ENCODE assay signal across 1 cellular context in the genomic region with DNA sequence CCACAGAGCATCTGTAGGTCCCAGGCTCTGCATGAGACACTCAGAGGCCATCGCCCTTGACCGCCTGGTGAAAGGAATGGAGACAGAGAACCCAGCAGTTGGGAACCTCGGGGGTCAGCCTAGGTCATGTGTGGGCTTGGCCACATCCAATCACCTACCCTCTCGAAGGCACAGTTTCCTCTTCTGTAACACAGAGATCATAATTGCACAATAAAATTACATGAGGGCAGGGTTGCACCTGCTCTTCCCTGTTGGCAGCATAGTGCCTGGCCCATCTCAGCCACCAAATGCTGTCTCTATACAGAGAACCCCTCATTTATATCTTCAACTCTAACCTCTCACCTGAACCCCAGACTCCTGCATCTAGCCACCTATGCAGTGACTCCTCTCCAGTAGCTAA.
TF ChIP-seq lines count a peak whose summit lies in the region.

No MANE protein-coding gene starts in this region.

TF ChIP-seq in H1, 55 proteins besides CTCF, POLR2A, EP300 and RAD21:
- TF ChIP-seq TBP (IDR thresholded peaks at IDR 0.05; ENCODE audit: low read depth, low read length) (no peak), SP2 (IDR thresholded peaks at IDR 0.05; ENCODE audit: low read length) (no peak), BRCA1 (IDR thresholded peaks at IDR 0.05; ENCODE audit: low read depth, low read length) (no peak), NRF1 (IDR thresholded peaks at IDR 0.05; ENCODE audit: low read depth, low read length) (no peak), HDAC2 (IDR thresholded peaks at IDR 0.05; ENCODE audit: borderline replicate concordance in 1 of 2, low read depth in 2 of 2, low read length in 2 of 2) (no peak), GABPA (IDR thresholded peaks at IDR 0.05; ENCODE audit: borderline replicate concordance, insufficient read depth, low read length) (no peak), JUN (IDR thresholded peaks at IDR 0.05; ENCODE audit: low read depth, low read length) (no peak), CREB1 (IDR thresholded peaks at IDR 0.05) (no peak), JUND (IDR thresholded peaks at IDR 0.05; ENCODE audit: low read length) (no peak)
- TF ChIP-seq, protein P1, sequence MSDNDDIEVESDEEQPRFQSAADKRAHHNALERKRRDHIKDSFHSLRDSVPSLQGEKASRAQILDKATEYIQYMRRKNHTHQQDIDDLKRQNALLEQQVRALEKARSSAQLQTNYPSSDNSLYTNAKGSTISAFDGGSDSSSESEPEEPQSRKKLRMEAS (IDR thresholded peaks at IDR 0.05) = no peak
- TF ChIP-seq, protein P2, sequence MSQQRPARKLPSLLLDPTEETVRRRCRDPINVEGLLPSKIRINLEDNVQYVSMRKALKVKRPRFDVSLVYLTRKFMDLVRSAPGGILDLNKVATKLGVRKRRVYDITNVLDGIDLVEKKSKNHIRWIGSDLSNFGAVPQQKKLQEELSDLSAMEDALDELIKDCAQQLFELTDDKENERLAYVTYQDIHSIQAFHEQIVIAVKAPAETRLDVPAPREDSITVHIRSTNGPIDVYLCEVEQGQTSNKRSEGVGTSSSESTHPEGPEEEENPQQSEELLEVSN (IDR thresholded peaks at IDR 0.05) = no peak
TF ChIP-seq in H1: peak in this region for 0.
